In the genomic region with DNA sequence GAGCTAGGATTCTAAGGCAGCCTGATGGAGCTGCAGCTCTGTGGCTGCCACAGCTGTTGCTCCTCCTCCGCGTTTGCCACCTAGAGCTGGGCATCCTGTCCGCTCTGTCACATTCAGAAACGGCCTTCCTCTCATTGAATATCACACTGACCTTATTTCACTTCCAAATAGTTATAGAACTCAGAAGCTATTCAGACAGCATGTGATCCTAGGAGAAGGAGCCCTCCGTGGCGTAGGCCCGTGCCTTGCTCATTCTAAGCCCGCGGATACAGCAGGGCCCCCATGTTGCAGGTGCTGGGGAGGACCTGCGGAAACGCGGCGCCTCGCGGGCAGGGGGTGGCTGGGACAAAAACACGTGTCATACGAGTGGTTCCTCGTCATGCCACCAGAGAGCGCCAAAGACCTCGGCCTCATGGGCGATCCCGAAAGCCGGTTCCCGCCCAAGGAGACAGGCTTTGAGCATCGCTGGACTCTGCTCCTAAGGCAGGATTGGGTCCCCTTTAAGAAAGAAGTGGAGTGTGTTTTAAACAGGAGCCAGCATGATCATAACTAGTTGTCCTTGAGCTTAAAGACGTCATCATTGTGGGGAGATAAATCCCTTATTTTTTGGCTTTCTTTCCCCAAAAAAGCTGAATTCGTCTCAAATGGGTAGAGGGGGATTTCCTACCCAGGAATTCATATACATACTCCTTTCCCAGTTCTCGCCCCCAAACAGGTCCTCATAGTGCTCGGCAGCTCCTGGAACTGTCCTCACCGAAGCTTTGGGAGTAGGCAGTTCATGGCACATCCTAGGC, we compare ENCODE assay signal across 7 cellular contexts.
A peak's percentile ranks its signal among the peaks of the same experiment; 100 is the strongest.
DNase-seq lines count a peak whose midpoint lies in the region; ATAC-seq lines count a peak whose summit lies in the region.

No MANE protein-coding gene starts in this region.

- DNase-seq in NCI-H146 treated with DMSO at 0.1 percent for 48 hours (lab: John Stamatoyannopoulos, UW; ENCODE audit: unreplicated experiment) (peak; percentile 10), T1000 (lab: John Stamatoyannopoulos, UW) (peak; percentile 57), astrocyte of the hippocampus (ENCODE audit: low read depth, low spot score) (peak; percentile 85), iPS DF 4.7 (ENCODE audit: extremely low read depth, low spot score) (peak; percentile 56)
- peak; percentile 72 to 80 for DNase-seq in stimulated activated CD4-positive, alpha-beta T cell treated with anti-CD3 and anti-CD28 coated beads, Interleukin-12 subunit alpha, Interleukin-12 subunit beta, amount 100 ng/mL, for 24 hours (ENCODE audit: low read depth in 2 of 2)

- ATAC-seq in GM18508 (IDR thresholded peaks at IDR 0.05; ENCODE audit: insufficient read depth, unreplicated experiment): peak; percentile 64
- peak; percentile 88 for ATAC-seq in HG02852 (IDR thresholded peaks at IDR 0.05; ENCODE audit: unreplicated experiment)

Comparison
In these comparisons a context has a peak if more than half of its experiments do, and no peak if none do; other contexts are left out.
1. Peak in every context shown above with its lines: DNase-seq and ATAC-seq.
2. DNase-seq: peak in every context shown above with its lines; median percentile 85 in astrocyte of the hippocampus; 76 in stimulated activated CD4-positive, alpha-beta T cell treated with anti-CD3 and anti-CD28 coated beads, Interleukin-12 subunit alpha, Interleukin-12 subunit beta, amount 100 ng/mL, for 24 hours; 57 in T1000; 56 in iPS DF 4.7; 10 in NCI-H146 treated with DMSO at 0.1 percent for 48 hours.